8 cellular contexts compared by ENCODE assay signal in the genomic region with DNA sequence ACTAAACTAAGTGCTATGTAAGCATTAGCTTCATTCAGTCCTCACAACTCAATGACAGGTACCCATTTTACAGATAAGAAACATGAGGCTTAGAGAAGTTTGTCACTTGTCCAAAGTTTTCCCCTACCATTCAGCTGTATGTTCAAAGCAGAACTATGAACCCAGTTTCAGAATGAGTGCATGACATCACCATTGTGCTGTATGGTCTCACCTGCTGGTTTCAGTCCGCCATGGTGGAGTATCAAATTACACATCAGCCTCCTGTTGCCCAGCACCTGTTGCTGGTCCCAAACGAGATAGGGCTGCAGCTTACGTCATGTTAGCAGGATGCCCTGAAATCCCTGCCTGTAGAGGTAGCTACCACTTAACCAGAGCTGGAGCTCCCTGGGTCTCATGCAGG.
DNase-seq lines count a peak whose midpoint lies in the region; ATAC-seq and TF ChIP-seq lines count a peak whose summit lies in the region.

No MANE protein-coding gene starts in this region.

- H3K9me3 ChIP-seq in breast epithelium, result no peaks in the 10 kb centered on the region
- no peaks in the 10 kb centered on the region for H3K9me3 ChIP-seq in MG63

- no peak overlapping the region for H3K4me3 Mint-ChIP-seq in stimulated activated effector memory CD8-positive, alpha-beta T cell treated with anti-CD3 and anti-CD28 coated beads, Interleukin-12 subunit alpha, Interleukin-12 subunit beta, amount 100 ng/mL, for 72 hours

- peak; percentile 95 for ATAC-seq in HG02852 (IDR thresholded peaks at IDR 0.05; ENCODE audit: unreplicated experiment)
- peak; percentile 43 for ATAC-seq in stimulated activated effector memory CD8-positive, alpha-beta T cell treated with anti-CD3 and anti-CD28 coated beads, Interleukin-12 subunit alpha, Interleukin-12 subunit beta, amount 100 ng/mL, for 72 hours

- no peak overlapping the region for H3K4me3 ChIP-seq in breast epithelium
- H3K4me3 ChIP-seq in MG63, result no peak overlapping the region

- no peak overlapping the region for H3K27ac Mint-ChIP-seq in stimulated activated effector memory CD8-positive, alpha-beta T cell treated with anti-CD3 and anti-CD28 coated beads, Interleukin-12 subunit alpha, Interleukin-12 subunit beta, amount 100 ng/mL, for 72 hours

- TF ChIP-seq POLR2A in breast epithelium (IDR thresholded peaks at IDR 0.05), result no peak

- H3K36me3 Mint-ChIP-seq in stimulated activated effector memory CD8-positive, alpha-beta T cell treated with anti-CD3 and anti-CD28 coated beads, Interleukin-12 subunit alpha, Interleukin-12 subunit beta, amount 100 ng/mL, for 72 hours, result peaks cover 6% of the 10 kb centered on the region

- intact Hi-C loops in breast epithelium (cut with DNase I; ENCODE audit: low total_unique reads), result no loop called here

- H3K36me3 ChIP-seq in breast epithelium (no peaks in the 10 kb centered on the region), MG63 (no peaks in the 10 kb centered on the region)

- no peak overlapping the region for H3K27ac ChIP-seq in breast epithelium

- no peaks in the 10 kb centered on the region for H3K9me3 Mint-ChIP-seq in stimulated activated effector memory CD8-positive, alpha-beta T cell treated with anti-CD3 and anti-CD28 coated beads, Interleukin-12 subunit alpha, Interleukin-12 subunit beta, amount 100 ng/mL, for 72 hours

- no peaks in the 10 kb centered on the region for H3K4me1 Mint-ChIP-seq in stimulated activated effector memory CD8-positive, alpha-beta T cell treated with anti-CD3 and anti-CD28 coated beads, Interleukin-12 subunit alpha, Interleukin-12 subunit beta, amount 100 ng/mL, for 72 hours

- H3K4me1 ChIP-seq in breast epithelium, result no peaks in the 10 kb centered on the region

- DNase-seq in NCI-H1436 (lab: John Stamatoyannopoulos, UW), result peak; percentile 64
- DNase-seq in NCI-H1436 treated with DMSO at 0.1 percent for 48 hours (lab: John Stamatoyannopoulos, UW), result no peak
- DNase-seq in NCI-H2029 (lab: John Stamatoyannopoulos, UW), result peak; percentile 93
- no peak for DNase-seq in stimulated activated effector memory CD8-positive, alpha-beta T cell treated with anti-CD3 and anti-CD28 coated beads, Interleukin-12 subunit alpha, Interleukin-12 subunit beta, amount 100 ng/mL, for 72 hours (ENCODE audit: low spot score in 2 of 2)
- DNase-seq in breast epithelium (ENCODE audit: low spot score in 2 of 2), result no peak
- no peak for DNase-seq in stimulated activated CD4-positive, alpha-beta T cell treated with anti-CD3 and anti-CD28 coated beads, Interleukin-15, amount 100 ng/mL, for 24 hours
- DNase-seq in MG63, result no peak

- no peaks in the 10 kb centered on the region for H3K27me3 ChIP-seq in breast epithelium
- no peaks in the 10 kb centered on the region for H3K27me3 ChIP-seq in MG63

- no peak for TF ChIP-seq CTCF in breast epithelium (IDR thresholded peaks at IDR 0.05)

Comparison
In these comparisons a context has a peak if more than half of its experiments do, and no peak if none do; other contexts are left out.
1. DNase-seq: peak in NCI-H1436 (single experiment) and NCI-H2029 (single experiment); none in NCI-H1436 treated with DMSO at 0.1 percent for 48 hours (single experiment), stimulated activated effector memory CD8-positive, alpha-beta T cell treated with anti-CD3 and anti-CD28 coated beads, Interleukin-12 subunit alpha, Interleukin-12 subunit beta, amount 100 ng/mL, for 72 hours (0 of 2), breast epithelium (0 of 2), stimulated activated CD4-positive, alpha-beta T cell treated with anti-CD3 and anti-CD28 coated beads, Interleukin-15, amount 100 ng/mL, for 24 hours (single experiment) and MG63 (single experiment).